In genomic region chr11:65446446-65447277, GRCh38 we compare ENCODE assay signal across 1 cellular context.
TF ChIP-seq lines count a peak whose summit lies in the region.

No MANE protein-coding gene starts in this region.

TF ChIP-seq in A549, 52 proteins besides CTCF, POLR2A, EP300 and RAD21 (continued from another document):
- TF ChIP-seq, protein P1, sequence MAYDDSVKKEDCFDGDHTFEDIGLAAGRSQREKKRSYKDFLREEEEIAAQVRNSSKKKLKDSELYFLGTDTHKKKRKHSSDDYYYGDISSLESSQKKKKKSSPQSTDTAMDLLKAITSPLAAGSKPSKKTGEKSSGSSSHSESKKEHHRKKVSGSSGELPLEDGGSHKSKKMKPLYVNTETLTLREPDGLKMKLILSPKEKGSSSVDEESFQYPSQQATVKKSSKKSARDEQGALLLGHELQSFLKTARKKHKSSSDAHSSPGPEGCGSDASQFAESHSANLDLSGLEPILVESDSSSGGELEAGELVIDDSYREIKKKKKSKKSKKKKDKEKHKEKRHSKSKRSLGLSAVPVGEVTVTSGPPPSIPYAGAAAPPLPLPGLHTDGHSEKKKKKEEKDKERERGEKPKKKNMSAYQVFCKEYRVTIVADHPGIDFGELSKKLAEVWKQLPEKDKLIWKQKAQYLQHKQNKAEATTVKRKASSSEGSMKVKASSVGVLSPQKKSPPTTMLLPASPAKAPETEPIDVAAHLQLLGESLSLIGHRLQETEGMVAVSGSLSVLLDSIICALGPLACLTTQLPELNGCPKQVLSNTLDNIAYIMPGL (CRISPR knock-in tag; IDR thresholded peaks at IDR 0.05; ENCODE audit: borderline replicate concordance): no peak
- no peak; the same call in 1 of the 2 replicates for TF ChIP-seq RARB (CRISPR knock-in tag; IDR thresholded peaks at IDR 0.05)
- no peak for TF ChIP-seq CHD2 (IDR thresholded peaks at IDR 0.05; ENCODE audit: low read length, partially characterized antibody)
- 0 out of 2 replicates have a peak, but pooled peaks have one; percentile 20 for TF ChIP-seq HOXB5 (CRISPR knock-in tag; IDR thresholded peaks at IDR 0.05)
- no peak for TF ChIP-seq CBX8 (IDR thresholded peaks at IDR 0.05)
- TF ChIP-seq CHD4 (IDR thresholded peaks at IDR 0.05; ENCODE audit: borderline replicate concordance): no peak
- no peak for TF ChIP-seq ZNF302 (CRISPR knock-in tag; IDR thresholded peaks at IDR 0.05)
